9 cellular contexts compared by ENCODE assay signal in genomic region chr16:11396241-11397048, GRCh38. TPM values are rescaled to one million over a fixed set of nuclear protein-coding genes. Genes with fewer than 3 reads are reported as not detected.
DNase-seq lines count a peak whose midpoint lies in the region; ATAC-seq and TF ChIP-seq lines count a peak whose summit lies in the region.
"Had no signal": no experiment of that assay in that cellular context is flagged by ENCODE, and none has a peak within 500 bp of the region (broad histone marks: within the 10 kb centered on the region; RNA-seq: fewer than 3 reads in every experiment).

No MANE protein-coding gene starts in this region.

- H3K4me3 ChIP-seq in HAP-1 (no peak overlapping the region), PC-3 (ENCODE audit: low read length) (no peak overlapping the region)

- peak; percentile 74 for ATAC-seq in CD4-positive, alpha-beta T cell (ENCODE audit: poor library complexity)
- ATAC-seq in PC-3 (peak; percentile 82), HG03457 (IDR thresholded peaks at IDR 0.05; ENCODE audit: unreplicated experiment) (no peak)
- ATAC-seq in activated T-cell treated with anti-CD3 and anti-CD28 coated beads, Interleukin-2, amount 50 U/mL, for 4 hours = peak; percentile 74 to 79
- ATAC-seq in stimulated activated naive CD8-positive, alpha-beta T cell treated with anti-CD3 and anti-CD28 coated beads, Interleukin-15, Interleukin-2, amounts not matched to agents 100 U/mL and 50 U/mL, for 24 hours = peak; percentile 63

- intact Hi-C loops in CD4-positive, alpha-beta T cell (cut with DNase I, micrococcal nuclease) = loop anchor here (1.0 to 2.0 kb wide), 6 partner anchors 244 to 672 kb away; no protein-coding TSS in a partner anchor
- intact Hi-C loops in PC-3 (cut with micrococcal nuclease) = loop anchor here (1.0 kb wide), 1 partner anchor 318 kb away; no protein-coding TSS in a partner anchor

- no peaks in the 10 kb centered on the region for H4K20me1 ChIP-seq in PC-3 (ENCODE audit: low read length)

- no peak overlapping the region for H3K4me3 Mint-ChIP-seq in CD4-positive, alpha-beta T cell
- H3K4me3 Mint-ChIP-seq in activated T-cell treated with anti-CD3 and anti-CD28 coated beads, Interleukin-2, amount 50 U/mL, for 4 hours = no peak overlapping the region
- H3K4me3 Mint-ChIP-seq in neural crest cell = no peak overlapping the region
- H3K4me3 Mint-ChIP-seq: IgD-negative memory B cell had no signal

- TF ChIP-seq CTCF in CD4-positive, alpha-beta T cell (IDR thresholded peaks at IDR 0.05) = peak; percentile 99
- TF ChIP-seq CTCF in PC-3 (conservative IDR thresholded peaks at IDR 0.05; ENCODE audit: low read depth, low read length) = peak; percentile 85
- TF ChIP-seq CTCF in neural crest cell (conservative IDR thresholded peaks at IDR 0.05) = peak; percentile 99

- H3K36me3 Mint-ChIP-seq in CD4-positive, alpha-beta T cell (ENCODE audit: low read depth) = no peaks in the 10 kb centered on the region
- H3K36me3 Mint-ChIP-seq in activated T-cell treated with anti-CD3 and anti-CD28 coated beads, Interleukin-2, amount 50 U/mL, for 4 hours (ENCODE audit: insufficient read depth) = no peaks in the 10 kb centered on the region
- no peaks in the 10 kb centered on the region for H3K36me3 Mint-ChIP-seq in neural crest cell (ENCODE audit: low read depth)
- H3K36me3 Mint-ChIP-seq: IgD-negative memory B cell had no signal

- H3K9me2 ChIP-seq in PC-3 (replicated peaks; ENCODE audit: low read length) = no peaks in the 10 kb centered on the region

- H3K9me3 ChIP-seq in CD4-positive, alpha-beta T cell (ENCODE audit: control insufficient read depth, low read length) = no peaks in the 10 kb centered on the region
- H3K9me3 ChIP-seq in HAP-1 = no peaks in the 10 kb centered on the region
- no peaks in the 10 kb centered on the region for H3K9me3 ChIP-seq in PC-3 (ENCODE audit: low read length)

- peak overlapping the region; percentile 74 for H2AFZ ChIP-seq in PC-3 (ENCODE audit: low read length)

- BruUV-seq in PC-3 (replicated peaks; lab: Mats Ljungman, UMichigan) = no TSS peak

- no peaks in the 10 kb centered on the region for H3K9me3 Mint-ChIP-seq in CD4-positive, alpha-beta T cell
- no peaks in the 10 kb centered on the region for H3K9me3 Mint-ChIP-seq in activated T-cell treated with anti-CD3 and anti-CD28 coated beads, Interleukin-2, amount 50 U/mL, for 4 hours
- no peaks in the 10 kb centered on the region for H3K9me3 Mint-ChIP-seq in neural crest cell
- H3K9me3 Mint-ChIP-seq: IgD-negative memory B cell had no signal

- H3K4me2 ChIP-seq in PC-3 (ENCODE audit: low read length) = no peak overlapping the region

- no peaks in the 10 kb centered on the region for H3F3A ChIP-seq in PC-3 (ENCODE audit: low read length, unreplicated experiment)

- H3K4me1 ChIP-seq in HAP-1 (no peaks in the 10 kb centered on the region), PC-3 (ENCODE audit: insufficient read depth, low read length) (no peaks in the 10 kb centered on the region; the same call in 1 of the 2 replicates)

- H3K36me3 ChIP-seq in HAP-1 (replicated peaks) (no peaks in the 10 kb centered on the region), PC-3 (ENCODE audit: low read depth, low read length) (no peaks in the 10 kb centered on the region)

- no peaks in the 10 kb centered on the region for H3K27me3 Mint-ChIP-seq in CD4-positive, alpha-beta T cell
- no peaks in the 10 kb centered on the region for H3K27me3 Mint-ChIP-seq in activated T-cell treated with anti-CD3 and anti-CD28 coated beads, Interleukin-2, amount 50 U/mL, for 4 hours (ENCODE audit: low read depth)
- no peaks in the 10 kb centered on the region for H3K27me3 Mint-ChIP-seq in neural crest cell (ENCODE audit: low read depth)
- H3K27me3 Mint-ChIP-seq: IgD-negative memory B cell had no signal

- CTCF ChIA-PET in CD4-positive, alpha-beta T cell (lab: Charles Lee) = interaction anchor here (0.6 to 1.4 kb wide), 17 partner anchors 9 to 699 kb away, joined by 3 to 10 read pairs (median 3); no protein-coding TSS in a partner anchor
- CTCF ChIA-PET in PC-3 (lab: Charles Lee) = interaction anchor here (0.6 kb wide), 1 partner anchor 136 kb away, joined by 3 read pairs; no protein-coding TSS in a partner anchor

- in situ Hi-C loops in HAP-1 (cut with MboI; ENCODE audit: low sequenced_read_pairs) = loop anchor here (5.0 to 25.0 kb wide), 3 partner anchors 248 to 666 kb away; no protein-coding TSS in a partner anchor

- H3K27me3 ChIP-seq in CD4-positive, alpha-beta T cell (ENCODE audit: control insufficient read depth, insufficient read depth, low read length) = no peaks in the 10 kb centered on the region
- no peaks in the 10 kb centered on the region for H3K27me3 ChIP-seq in HAP-1 (ENCODE audit: low read depth)
- H3K27me3 ChIP-seq in PC-3 (ENCODE audit: low read length) = no peaks in the 10 kb centered on the region

- no peak overlapping the region for H3K27ac ChIP-seq in CD4-positive, alpha-beta T cell (ENCODE audit: low read depth, low read length)
- H3K27ac ChIP-seq in PC-3 (ENCODE audit: low read length) = no peak overlapping the region

- POLR2A ChIA-PET in CD4-positive, alpha-beta T cell (lab: Charles Lee) = interaction anchor here (1.0 kb wide), 1 partner anchor 346 kb away, joined by 3 read pairs; the partner anchor contains the start of gene TXNDC11
- POLR2A ChIA-PET in PC-3 (lab: Charles Lee; ENCODE audit: unreplicated experiment) = no interaction called here

- H3K9ac ChIP-seq in PC-3 (ENCODE audit: low read length) = no peak overlapping the region

- no peak overlapping the region for H3K27ac Mint-ChIP-seq in CD4-positive, alpha-beta T cell
- H3K27ac Mint-ChIP-seq in neural crest cell (ENCODE audit: unreplicated experiment) = peak overlapping the region; percentile 92
- H3K27ac Mint-ChIP-seq: IgD-negative memory B cell had no signal

- peak; percentile 38 to 70 (median 58) for DNase-seq in CD4-positive, alpha-beta T cell
- DNase-seq in HAP-1 (ENCODE audit: low spot score in 2 of 2) (peak; percentile 71 to 89), PC-3 (peak; percentile 76), fibroblast of peridontal ligament (ENCODE audit: extremely low read depth) (peak; percentile 64), neural crest cell (ENCODE audit: low read depth, low spot score) (peak; percentile 93)
- DNase-seq in activated T-cell treated with anti-CD3 and anti-CD28 coated beads, Interleukin-2, amount 50 U/mL, for 4 hours = peak; percentile 66
- peak; percentile 81 for DNase-seq in stimulated activated naive CD8-positive, alpha-beta T cell treated with anti-CD3 and anti-CD28 coated beads, Interleukin-15, Interleukin-2, amounts not matched to agents 100 U/mL and 50 U/mL, for 24 hours

- H3K79me2 ChIP-seq in PC-3 (ENCODE audit: low read length) = no peaks in the 10 kb centered on the region

- H3K4me1 Mint-ChIP-seq in CD4-positive, alpha-beta T cell (ENCODE audit: low read depth) = no peaks in the 10 kb centered on the region
- no peaks in the 10 kb centered on the region for H3K4me1 Mint-ChIP-seq in activated T-cell treated with anti-CD3 and anti-CD28 coated beads, Interleukin-2, amount 50 U/mL, for 4 hours (ENCODE audit: low read depth)
- H3K4me1 Mint-ChIP-seq in neural crest cell = peaks cover 3% of the 10 kb centered on the region

RNA-seq across cellular contexts. Expression of gene RMI2, which starts 51.2 kb away (rescaled TPM):
- total RNA-seq in CD4-positive, alpha-beta T cell = 1 to 10 TPM; 1.3 to 1.5 TPM
- total RNA-seq in PC-3 (2014; rRNA removed) (10.2 and 10.9 TPM in 2 replicates), neural crest cell (39.6 and 41.9 TPM in 2 replicates)
- 10 to 100 TPM in 2 of 3 donors, 1 to 10 TPM in 1; 5.5 to 12.9 (median 12.8) TPM for total RNA-seq in activated T-cell treated with anti-CD3 and anti-CD28 coated beads, Interleukin-2, amount 50 U/mL, for 4 hours
